12 cellular contexts compared by ENCODE assay signal in the genomic region with DNA sequence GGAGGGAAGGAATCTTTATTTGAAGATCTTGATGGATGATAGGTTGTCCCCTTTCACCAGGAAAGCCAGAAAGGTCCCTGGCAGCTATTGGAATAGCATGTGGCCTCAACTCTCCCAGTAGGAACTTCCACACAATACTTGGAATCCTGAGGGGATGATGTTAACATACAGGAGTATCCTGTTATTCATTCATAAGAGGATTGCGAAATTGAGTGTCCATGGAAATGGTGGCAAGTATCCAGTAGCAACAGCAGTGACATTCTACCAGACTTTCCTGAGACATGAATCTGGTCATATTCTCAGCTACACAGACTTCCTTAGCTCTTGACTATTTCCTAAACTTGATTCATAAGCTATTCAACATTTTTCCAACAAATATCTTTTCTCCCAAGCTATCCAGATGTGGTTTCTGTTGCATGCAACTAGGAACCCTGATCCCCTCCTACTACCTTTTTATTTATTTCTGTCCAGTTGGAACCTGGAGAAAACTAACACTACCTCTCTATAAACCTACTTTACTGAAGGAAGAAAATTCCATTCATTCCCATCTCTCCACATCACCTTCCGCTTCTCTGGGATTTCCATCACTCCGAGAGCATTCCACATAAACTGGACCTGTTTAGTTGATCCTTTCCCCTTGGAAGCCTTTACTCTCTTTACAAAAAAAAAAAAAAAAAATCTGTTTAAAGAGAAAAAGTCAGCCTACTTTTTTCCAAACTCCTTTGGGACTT.
DNase-seq lines count a peak whose midpoint lies in the region; ATAC-seq, FAIRE-seq and TF ChIP-seq lines count a peak whose summit lies in the region.
"Had no signal": no experiment of that assay in that cellular context is flagged by ENCODE, and none has a peak within 500 bp of the region (broad histone marks: within the 10 kb centered on the region; RNA-seq: fewer than 3 reads in every experiment).

No MANE protein-coding gene starts in this region.

- CTCF ChIA-PET in K562 (lab: Yijun Ruan, JAX; ENCODE audit: low intra/inter-chr PET ratio) = no interaction called here

- H4K20me1 ChIP-seq in K562 (replicated peaks; ENCODE audit: control insufficient read depth, insufficient read depth, low read length) = no peaks in the 10 kb centered on the region

- TF ChIP-seq POLR2A in K562 (conservative IDR thresholded peaks at IDR 0.05) (no peak), prostate gland (IDR thresholded peaks at IDR 0.05) (no peak)

- intact Hi-C loops in K562 (cut with micrococcal nuclease) = no loop called here
- intact Hi-C loops in Right ventricle myocardium superior (cut with DNase I) = no loop called here
- intact Hi-C loops in prostate gland (cut with DNase I) = no loop called here

- no peak for FAIRE-seq in K562 (lab: Jason Lieb, UNC)
- FAIRE-seq: colon had no signal

- TF ChIP-seq EP300 in K562 (IDR thresholded peaks at IDR 0.05; ENCODE audit: low read length) = no peak

- H3K4me1 ChIP-seq in K562 (replicated peaks in 1 of 2; ENCODE audit: control insufficient read depth in 2 of 2, insufficient read depth in 2 of 2, low read length in 2 of 2) = no peaks in the 10 kb centered on the region
- peaks cover 3% of the 10 kb centered on the region for H3K4me1 ChIP-seq in prostate gland (replicated peaks)
- no peaks in the 10 kb centered on the region for H3K4me1 ChIP-seq in HAP-1

- ATAC-seq in K562 (no peak), Right ventricle myocardium superior (ENCODE audit: poor library complexity) (peak; percentile 91), HG02884 (IDR thresholded peaks at IDR 0.05; ENCODE audit: unreplicated experiment) (no peak), HG03342 (IDR thresholded peaks at IDR 0.05; ENCODE audit: unreplicated experiment) (no peak)

- no peaks in the 10 kb centered on the region for H3K79me2 ChIP-seq in K562 (ENCODE audit: control insufficient read depth, insufficient read depth, low read length)

- POLR2A ChIA-PET in K562 (lab: Yijun Ruan, JAX) = no interaction called here

- no peak for TF ChIP-seq RAD21 in K562 (CRISPR knock-in tag; conservative IDR thresholded peaks at IDR 0.05 in 1 of 2, IDR thresholded peaks at IDR 0.05 in 1 of 2)

- in situ Hi-C loops in K562 (cut with MboI) = no loop called here
- in situ Hi-C loops in HAP-1 (cut with MboI; ENCODE audit: low sequenced_read_pairs) = no loop called here

- no peak overlapping the region for H3K27ac ChIP-seq in K562 (ENCODE audit: extremely low read depth, low read depth, low read length)
- H3K27ac ChIP-seq in prostate gland = no peak overlapping the region

- H3K4me2 ChIP-seq in K562 (ENCODE audit: insufficient read depth, low read length) = no peak overlapping the region

- H3K36me3 ChIP-seq in K562 (ENCODE audit: control insufficient read depth, insufficient read depth, low read length) (no peaks in the 10 kb centered on the region), prostate gland (no peaks in the 10 kb centered on the region), HAP-1 (replicated peaks) (no peaks in the 10 kb centered on the region)

- no peaks in the 10 kb centered on the region for H3K9me1 ChIP-seq in K562 (ENCODE audit: control insufficient read depth, insufficient read depth, low read length)

- BruUV-seq in K562 (replicated peaks; lab: Mats Ljungman, UMichigan) = no TSS peak

- no peak overlapping the region for H2AFZ ChIP-seq in K562 (ENCODE audit: low read depth, low read length)

- WGBS in K562 (ENCODE audit: insufficient coverage, low coverage, missing lambda C conversion rate) = 0% methylated on average over 3 of the region's 3 CpGs
- 66% methylated on average over 3 of the region's 3 CpGs for WGBS in prostate gland

- H3K9ac ChIP-seq in K562 (ENCODE audit: insufficient read depth in 1 of 2, low read depth in 2 of 2, low read length in 2 of 2) = no peak overlapping the region

- H3K4me3 ChIP-seq in K562 (no peak overlapping the region), prostate gland (no peak overlapping the region), HAP-1 (no peak overlapping the region)

- H3K27me3 ChIP-seq in K562 (ENCODE audit: control insufficient read depth in 2 of 2, insufficient read depth in 2 of 2, low read length in 2 of 2) (no peaks in the 10 kb centered on the region), prostate gland (replicated peaks; ENCODE audit: insufficient read depth) (no peaks in the 10 kb centered on the region), HAP-1 (ENCODE audit: low read depth) (no peaks in the 10 kb centered on the region; the same call in 1 of the 2 replicates)

- no peak for TF ChIP-seq CTCF in K562 (IDR thresholded peaks at IDR 0.05 in 2 of 3, conservative IDR thresholded peaks at IDR 0.05 in 1 of 3; ENCODE audit: insufficient read depth in 2 of 3, low read depth in 1 of 3, low read length in 3 of 3)
- TF ChIP-seq CTCF in prostate gland (IDR thresholded peaks at IDR 0.05) = no peak

- DNase-seq in GM03348 (ENCODE audit: low spot score) (peak; percentile 29), K562 (ENCODE audit: extremely low read depth in 1 of 4, low spot score in 3 of 4) (no peak), Right ventricle myocardium superior (no peak), prostate gland (ENCODE audit: low spot score) (peak; percentile 10), HAP-1 (ENCODE audit: low spot score in 2 of 2) (no peak), NCI-H748 (lab: John Stamatoyannopoulos, UW; ENCODE audit: unreplicated experiment) (no peak)
- DNase-seq: activated CD4-positive, CD25-positive, alpha-beta regulatory T cell; NCI-H2171 treated with DMSO at 0.1 percent for 48 hours; stimulated activated CD4-positive, alpha-beta T cell treated with anti-CD3 and anti-CD28 coated beads, Interleukin-1b, Interleukin-23, amount 100 ng/mL, for 48 hours had no signal

- no peaks in the 10 kb centered on the region for H3K9me3 ChIP-seq in K562 (replicated peaks; ENCODE audit: control insufficient read depth, insufficient read depth, low read depth, low read length)
- H3K9me3 ChIP-seq in prostate gland = no peaks in the 10 kb centered on the region
- no peaks in the 10 kb centered on the region for H3K9me3 ChIP-seq in HAP-1

TF ChIP-seq in K562, 482 proteins besides CTCF, POLR2A, EP300 and RAD21 (continues in another document):
- TF ChIP-seq CEBPB (tag; IDR thresholded peaks at IDR 0.05) = 0 out of 2 replicates have a peak, but pooled peaks have one; percentile 7

Comparison
In these comparisons a context has a peak if more than half of its experiments do, and no peak if none do; other contexts are left out.
1. DNase-seq: peak in GM03348 (single experiment) and prostate gland (single experiment); none in K562 (0 of 4), Right ventricle myocardium superior (single experiment), HAP-1 (0 of 2) and NCI-H748 (single experiment).